8 cellular contexts compared by ENCODE assay signal in the genomic region with DNA sequence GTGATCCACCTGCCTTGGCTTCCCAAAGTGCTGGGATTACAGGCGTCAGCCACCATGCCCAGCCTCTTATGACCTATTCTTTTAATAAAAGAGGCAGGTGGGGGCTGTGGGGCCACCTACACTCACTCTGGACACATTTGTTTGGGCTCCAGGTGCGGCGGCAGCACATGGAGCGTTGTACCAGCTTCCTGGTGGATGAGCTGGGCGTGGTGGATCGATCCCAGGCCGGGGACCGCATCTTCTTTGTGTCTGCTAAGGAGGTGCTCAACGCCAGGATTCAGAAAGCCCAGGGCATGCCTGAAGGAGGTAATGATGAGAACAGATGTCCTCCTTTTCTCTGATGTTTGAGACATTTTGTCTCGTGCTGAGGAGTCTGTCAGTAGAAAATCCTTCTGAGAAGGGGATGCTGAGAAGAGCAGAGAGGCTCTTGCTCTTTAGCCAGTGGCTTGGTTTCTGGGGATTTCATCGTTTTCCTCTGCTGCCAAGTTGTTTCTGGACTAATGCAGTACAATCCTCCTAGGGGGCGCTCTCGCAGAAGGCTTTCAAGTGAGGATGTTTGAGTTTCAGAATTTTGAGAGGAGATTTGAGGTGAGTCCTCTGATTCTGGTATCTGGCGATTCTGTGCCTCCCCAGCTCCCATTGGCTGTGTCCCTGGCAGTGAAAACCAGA. TPM values are rescaled to one million over a fixed set of nuclear protein-coding genes. Genes with fewer than 3 reads are reported as not detected.
DNase-seq lines count a peak whose midpoint lies in the region; ATAC-seq lines count a peak whose summit lies in the region.

No MANE protein-coding gene starts in this region.

- no peak overlapping the region for H3K27ac ChIP-seq in Karpas-422 (ENCODE audit: low read length)

- no peak overlapping the region for H3K27ac Mint-ChIP-seq in activated CD8-positive, alpha-beta T cell treated with anti-CD3 and anti-CD28 coated beads, Interleukin-2, amount 10 ng/mL, durations not matched to agents 7 days and 5 days

- no peak overlapping the region for H2AFZ ChIP-seq in Karpas-422 (ENCODE audit: low read length)

- H3K9me3 ChIP-seq in Karpas-422 (ENCODE audit: low read length) = no peaks in the 10 kb centered on the region

- no peak for ATAC-seq in activated CD8-positive, alpha-beta T cell treated with anti-CD3 and anti-CD28 coated beads, Interleukin-2, amount 10 ng/mL, durations not matched to agents 7 days and 5 days
- ATAC-seq in HG03432 (IDR thresholded peaks at IDR 0.05; ENCODE audit: unreplicated experiment) = no peak

- peaks cover 49% of the 10 kb centered on the region for H3K36me3 ChIP-seq in Karpas-422 (ENCODE audit: insufficient read depth, low read length)

- peak; percentile 58 for DNase-seq in ELF-1 (ENCODE audit: low read depth, low spot score)
- peak; percentile 74 for DNase-seq in Karpas-422
- peak; percentile 64 for DNase-seq in activated CD8-positive, alpha-beta T cell treated with anti-CD3 and anti-CD28 coated beads, Interleukin-2, amount 10 ng/mL, durations not matched to agents 7 days and 5 days
- peak; percentile 69 for DNase-seq in fibroblast of the conjunctiva (ENCODE audit: low read depth)
- DNase-seq in stimulated activated CD4-positive, alpha-beta T cell treated with anti-CD3 and anti-CD28 coated beads, Interleukin-12 subunit alpha, Interleukin-12 subunit beta, amount 100 ng/mL, for 48 hours (ENCODE audit: low read depth in 2 of 3, low spot score in 1 of 3) = peak; percentile 44 to 64 (median 48)
- DNase-seq in NCI-H526 treated with DMSO at 0.1 percent for 48 hours (lab: John Stamatoyannopoulos, UW) = no peak
- DNase-seq in NCI-H187 (lab: John Stamatoyannopoulos, UW) = no peak

- H3K4me1 Mint-ChIP-seq in activated CD8-positive, alpha-beta T cell treated with anti-CD3 and anti-CD28 coated beads, Interleukin-2, amount 10 ng/mL, durations not matched to agents 7 days and 5 days (ENCODE audit: low read depth) = no peaks in the 10 kb centered on the region

- POLR2A ChIA-PET in activated CD8-positive, alpha-beta T cell treated with anti-CD3 and anti-CD28 coated beads, Interleukin-2, amount 10 ng/mL, durations not matched to agents 7 days and 5 days (lab: Charles Lee) = interaction anchor here (1.1 kb wide), 1 partner anchor 93 kb away, joined by 4 read pairs; no protein-coding TSS in a partner anchor

- no peaks in the 10 kb centered on the region for H3K79me2 ChIP-seq in Karpas-422 (ENCODE audit: low read length)

- CTCF ChIA-PET in activated CD8-positive, alpha-beta T cell treated with anti-CD3 and anti-CD28 coated beads, Interleukin-2, amount 10 ng/mL, durations not matched to agents 7 days and 5 days (lab: Charles Lee) = interaction anchor here (1.3 kb wide), 2 partner anchors 10 to 18 kb away, joined by 3 to 6 read pairs; partner anchors contain the start of gene MIIP

- no peaks in the 10 kb centered on the region for H3K9me3 Mint-ChIP-seq in activated CD8-positive, alpha-beta T cell treated with anti-CD3 and anti-CD28 coated beads, Interleukin-2, amount 10 ng/mL, durations not matched to agents 7 days and 5 days (ENCODE audit: insufficient read depth)

- no peaks in the 10 kb centered on the region for H3K9me2 ChIP-seq in Karpas-422 (replicated peaks; ENCODE audit: insufficient read depth, low read length)

- no peaks in the 10 kb centered on the region for H3K27me3 Mint-ChIP-seq in activated CD8-positive, alpha-beta T cell treated with anti-CD3 and anti-CD28 coated beads, Interleukin-2, amount 10 ng/mL, durations not matched to agents 7 days and 5 days (ENCODE audit: low read depth)

- H3K9ac ChIP-seq in Karpas-422 (ENCODE audit: low read length) = no peak overlapping the region

- no peaks in the 10 kb centered on the region for H3K27me3 ChIP-seq in Karpas-422 (ENCODE audit: low read length)

- H3K36me3 Mint-ChIP-seq in activated CD8-positive, alpha-beta T cell treated with anti-CD3 and anti-CD28 coated beads, Interleukin-2, amount 10 ng/mL, durations not matched to agents 7 days and 5 days (ENCODE audit: low read depth) = peaks cover 73% of the 10 kb centered on the region

- H3K4me3 ChIP-seq in Karpas-422 (ENCODE audit: low read length) = no peak overlapping the region

- no peaks in the 10 kb centered on the region for H3K4me1 ChIP-seq in Karpas-422 (ENCODE audit: low read length)

- H3K4me2 ChIP-seq in Karpas-422 (ENCODE audit: low read depth, low read length, poor library complexity, severe bottlenecking) = no peak overlapping the region

- no peak overlapping the region for H3K4me3 Mint-ChIP-seq in activated CD8-positive, alpha-beta T cell treated with anti-CD3 and anti-CD28 coated beads, Interleukin-2, amount 10 ng/mL, durations not matched to agents 7 days and 5 days

- H4K20me1 ChIP-seq in Karpas-422 (ENCODE audit: insufficient read depth, low read depth, low read length) = peaks cover 4% of the 10 kb centered on the region; the same call in 1 of the 2 replicates

RNA-seq across cellular contexts. Expression of gene MIIP, which starts 17.9 kb away (rescaled TPM):
- 33.8 and 66.1 TPM in 2 replicates for total RNA-seq in Karpas-422 (2014; rRNA removed; shearing (Covaris generic); ENCODE audit: low replicate concordance)
- total RNA-seq in activated CD8-positive, alpha-beta T cell treated with anti-CD3 and anti-CD28 coated beads, Interleukin-2, amount 10 ng/mL, durations not matched to agents 7 days and 5 days = 10 to 100 TPM; 34.7 to 37.4 TPM

RNA-seq across cellular contexts. Expression of gene MFN2, which starts 21.1 kb away (rescaled TPM):
- 26.9 and 34.1 TPM in 2 replicates for total RNA-seq in Karpas-422 (2014; rRNA removed; shearing (Covaris generic); ENCODE audit: low replicate concordance)
- total RNA-seq in activated CD8-positive, alpha-beta T cell treated with anti-CD3 and anti-CD28 coated beads, Interleukin-2, amount 10 ng/mL, durations not matched to agents 7 days and 5 days = 10 to 100 TPM; 55.1 to 60.4 TPM

Comparison
In these comparisons a context has a peak if more than half of its experiments do, and no peak if none do; other contexts are left out.
1. DNase-seq: peak in ELF-1 (single experiment), Karpas-422 (single experiment), activated CD8-positive, alpha-beta T cell treated with anti-CD3 and anti-CD28 coated beads, Interleukin-2, amount 10 ng/mL, durations not matched to agents 7 days and 5 days (single experiment), fibroblast of the conjunctiva (single experiment) and stimulated activated CD4-positive, alpha-beta T cell treated with anti-CD3 and anti-CD28 coated beads, Interleukin-12 subunit alpha, Interleukin-12 subunit beta, amount 100 ng/mL, for 48 hours (3 of 3); none in NCI-H526 treated with DMSO at 0.1 percent for 48 hours (single experiment) and NCI-H187 (0 of 2).